In the genomic region with DNA sequence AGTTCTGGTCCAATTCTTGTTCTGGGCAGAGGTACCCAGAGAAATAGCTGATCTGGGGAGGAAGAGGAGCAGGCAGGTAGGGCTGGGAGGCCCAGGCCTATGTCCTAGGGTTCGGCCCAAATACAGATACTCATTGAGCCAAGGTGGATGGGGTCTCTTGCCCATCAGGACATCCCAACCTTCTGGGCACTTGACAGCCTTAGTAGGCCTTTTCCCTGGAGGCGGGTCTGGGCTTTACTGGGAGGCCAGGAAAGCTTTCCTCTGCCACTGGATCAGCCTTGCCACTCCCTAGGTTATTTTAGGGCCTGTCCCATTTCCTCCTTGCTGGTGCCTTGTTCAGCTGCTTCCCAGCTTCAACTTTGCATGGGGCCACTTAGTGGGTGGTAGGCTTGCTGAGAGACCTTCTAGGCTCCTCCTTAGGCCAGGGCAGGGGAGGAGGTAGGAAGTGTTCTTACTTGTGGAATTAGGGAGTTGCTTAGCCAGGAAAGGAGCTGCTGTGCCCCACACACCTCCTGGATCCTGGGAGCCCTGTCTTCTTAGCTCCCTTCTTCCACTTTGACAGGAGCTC, we compare ENCODE assay signal across 9 cellular contexts. TPM values are rescaled to one million over a fixed set of nuclear protein-coding genes. Genes with fewer than 3 reads are reported as not detected.
DNase-seq lines count a peak whose midpoint lies in the region; ATAC-seq and TF ChIP-seq lines count a peak whose summit lies in the region.
"Had no signal": no experiment of that assay in that cellular context is flagged by ENCODE, and none has a peak within 500 bp of the region (broad histone marks: within the 10 kb centered on the region; RNA-seq: fewer than 3 reads in every experiment).

No MANE protein-coding gene starts in this region.

- POLR2A ChIA-PET in activated B cell treated with CpG ODN at 0.5 μM for 24 hours (lab: Charles Lee): interaction anchor here (0.6 to 2.6 kb wide), 3 partner anchors 9 to 300 kb away, joined by 3 to 39 read pairs (median 3); a partner anchor contains a TSS

- H3K36me3 Mint-ChIP-seq in activated CD8-positive, alpha-beta memory T cell treated with anti-CD3 and anti-CD28 coated beads, Interleukin-2, amount 10 ng/mL, durations not matched to agents 7 days and 5 days: peaks cover 32% of the 10 kb centered on the region
- H3K36me3 Mint-ChIP-seq in activated B cell treated with CpG ODN at 0.5 μM for 24 hours (ENCODE audit: low read depth): peaks cover 39% of the 10 kb centered on the region

- no peaks in the 10 kb centered on the region for H3K27me3 Mint-ChIP-seq in activated CD8-positive, alpha-beta memory T cell treated with anti-CD3 and anti-CD28 coated beads, Interleukin-2, amount 10 ng/mL, durations not matched to agents 7 days and 5 days
- H3K27me3 Mint-ChIP-seq in activated B cell treated with CpG ODN at 0.5 μM for 24 hours: no peaks in the 10 kb centered on the region
- no peaks in the 10 kb centered on the region for H3K27me3 Mint-ChIP-seq in stimulated activated naive CD8-positive, alpha-beta T cell treated with anti-CD3 and anti-CD28 coated beads, Interleukin-15, amount 100 ng/mL, for 72 hours

- peak overlapping the region; percentile 91 for H3K27ac Mint-ChIP-seq in activated CD8-positive, alpha-beta memory T cell treated with anti-CD3 and anti-CD28 coated beads, Interleukin-2, amount 10 ng/mL, durations not matched to agents 7 days and 5 days
- H3K27ac Mint-ChIP-seq in activated B cell treated with CpG ODN at 0.5 μM for 24 hours: peak overlapping the region; percentile 73
- H3K27ac Mint-ChIP-seq in stimulated activated naive CD8-positive, alpha-beta T cell treated with anti-CD3 and anti-CD28 coated beads, Interleukin-15, amount 100 ng/mL, for 72 hours: no peak overlapping the region

- TF ChIP-seq CTCF in activated B cell treated with CpG ODN at 0.5 μM for 24 hours (IDR thresholded peaks at IDR 0.05): no peak

- no peak for DNase-seq in activated CD8-positive, alpha-beta memory T cell treated with anti-CD3 and anti-CD28 coated beads, Interleukin-2, amount 10 ng/mL, durations not matched to agents 7 days and 5 days
- DNase-seq in activated CD8-positive, alpha-beta memory T cell treated with anti-CD3 and anti-CD28 coated beads, Interleukin-2, amount 50 U/mL, for 4 hours: no peak
- DNase-seq in activated B cell treated with CpG ODN at 0.5 μM for 24 hours: no peak
- peak; percentile 8 for DNase-seq in left ventricle myocardium superior
- DNase-seq in stimulated activated naive CD8-positive, alpha-beta T cell treated with anti-CD3 and anti-CD28 coated beads, Interleukin-15, amount 100 ng/mL, for 72 hours: no peak
- no peak for DNase-seq in SHP77 treated with DMSO at 0.1 percent for 48 hours (lab: John Stamatoyannopoulos, UW)
- DNase-seq in SW480 (ENCODE audit: low spot score): no peak
- DNase-seq: NCI-H526 treated with DMSO at 0.1 percent for 48 hours had no signal

- no peak for ATAC-seq in activated CD8-positive, alpha-beta memory T cell treated with anti-CD3 and anti-CD28 coated beads, Interleukin-2, amount 10 ng/mL, durations not matched to agents 7 days and 5 days
- ATAC-seq in activated B cell treated with CpG ODN at 0.5 μM for 24 hours (ENCODE audit: low read depth): no peak
- no peak for ATAC-seq in left ventricle myocardium superior
- no peak for ATAC-seq in stimulated activated naive CD8-positive, alpha-beta T cell treated with anti-CD3 and anti-CD28 coated beads, Interleukin-15, amount 100 ng/mL, for 72 hours
- ATAC-seq in GM18519 (IDR thresholded peaks at IDR 0.05; ENCODE audit: low FRiP score, unreplicated experiment): no peak

- H3K4me3 Mint-ChIP-seq in activated CD8-positive, alpha-beta memory T cell treated with anti-CD3 and anti-CD28 coated beads, Interleukin-2, amount 10 ng/mL, durations not matched to agents 7 days and 5 days: peak overlapping the region; percentile 69
- H3K4me3 Mint-ChIP-seq in activated B cell treated with CpG ODN at 0.5 μM for 24 hours: no peak overlapping the region
- H3K4me3 Mint-ChIP-seq in stimulated activated naive CD8-positive, alpha-beta T cell treated with anti-CD3 and anti-CD28 coated beads, Interleukin-15, amount 100 ng/mL, for 72 hours: peak overlapping the region; percentile 37 to 85

- intact Hi-C loops in activated B cell treated with CpG ODN at 0.5 μM for 24 hours (cut with micrococcal nuclease) (no loop called here), left ventricle myocardium superior (cut with micrococcal nuclease) (no loop called here)

- H3K9me3 Mint-ChIP-seq in activated CD8-positive, alpha-beta memory T cell treated with anti-CD3 and anti-CD28 coated beads, Interleukin-2, amount 10 ng/mL, durations not matched to agents 7 days and 5 days (ENCODE audit: low read depth): no peaks in the 10 kb centered on the region
- H3K9me3 Mint-ChIP-seq in activated B cell treated with CpG ODN at 0.5 μM for 24 hours: no peaks in the 10 kb centered on the region
- H3K9me3 Mint-ChIP-seq in stimulated activated naive CD8-positive, alpha-beta T cell treated with anti-CD3 and anti-CD28 coated beads, Interleukin-15, amount 100 ng/mL, for 72 hours: no peaks in the 10 kb centered on the region

- CTCF ChIA-PET in activated CD8-positive, alpha-beta memory T cell treated with anti-CD3 and anti-CD28 coated beads, Interleukin-2, amount 10 ng/mL, durations not matched to agents 7 days and 5 days (lab: Charles Lee): interaction anchor here (0.9 to 12.0 kb wide), 16 partner anchors 11 to 1064 kb away, joined by 3 to 269 read pairs (median 6); a partner anchor contains a TSS
- CTCF ChIA-PET in activated B cell treated with CpG ODN at 0.5 μM for 24 hours (lab: Charles Lee): interaction anchor here (1.0 to 4.3 kb wide), 5 partner anchors 10 to 291 kb away, joined by 3 to 114 read pairs (median 31); a partner anchor contains a TSS

- peaks cover 91% of the 10 kb centered on the region for H3K4me1 Mint-ChIP-seq in activated CD8-positive, alpha-beta memory T cell treated with anti-CD3 and anti-CD28 coated beads, Interleukin-2, amount 10 ng/mL, durations not matched to agents 7 days and 5 days
- H3K4me1 Mint-ChIP-seq in activated B cell treated with CpG ODN at 0.5 μM for 24 hours: peaks cover 73% of the 10 kb centered on the region
- H3K4me1 Mint-ChIP-seq in stimulated activated naive CD8-positive, alpha-beta T cell treated with anti-CD3 and anti-CD28 coated beads, Interleukin-15, amount 100 ng/mL, for 72 hours: peaks cover 92% of the 10 kb centered on the region

RNA-seq across cellular contexts. Expression of a gene that starts 9.7 kb away (rescaled TPM):
- total RNA-seq in activated CD8-positive, alpha-beta memory T cell treated with anti-CD3 and anti-CD28 coated beads, Interleukin-2, amount 10 ng/mL, durations not matched to agents 7 days and 5 days: 10 to 100 TPM; 58.8 to 66.5 TPM
- total RNA-seq in activated B cell treated with CpG ODN at 0.5 μM for 24 hours (24.1 and 24.4 TPM in 2 replicates), left ventricle myocardium superior (36.2 TPM)

RNA-seq across cellular contexts. Expression of a gene that starts 26.1 kb away (rescaled TPM):
- total RNA-seq in activated CD8-positive, alpha-beta memory T cell treated with anti-CD3 and anti-CD28 coated beads, Interleukin-2, amount 10 ng/mL, durations not matched to agents 7 days and 5 days: under 1 TPM; 0.52 to 0.55 TPM
- total RNA-seq in activated B cell treated with CpG ODN at 0.5 μM for 24 hours (0.58 and 1.4 TPM in 2 replicates), left ventricle myocardium superior (0.07 TPM)

Comparison
In these comparisons a context has a peak if more than half of its experiments do, and no peak if none do; other contexts are left out.
1. H3K27ac Mint-ChIP-seq: peak in activated CD8-positive, alpha-beta memory T cell treated with anti-CD3 and anti-CD28 coated beads, Interleukin-2, amount 10 ng/mL, durations not matched to agents 7 days and 5 days (single experiment) and activated B cell treated with CpG ODN at 0.5 μM for 24 hours (single experiment); none in stimulated activated naive CD8-positive, alpha-beta T cell treated with anti-CD3 and anti-CD28 coated beads, Interleukin-15, amount 100 ng/mL, for 72 hours (0 of 2).